In the genomic region with DNA sequence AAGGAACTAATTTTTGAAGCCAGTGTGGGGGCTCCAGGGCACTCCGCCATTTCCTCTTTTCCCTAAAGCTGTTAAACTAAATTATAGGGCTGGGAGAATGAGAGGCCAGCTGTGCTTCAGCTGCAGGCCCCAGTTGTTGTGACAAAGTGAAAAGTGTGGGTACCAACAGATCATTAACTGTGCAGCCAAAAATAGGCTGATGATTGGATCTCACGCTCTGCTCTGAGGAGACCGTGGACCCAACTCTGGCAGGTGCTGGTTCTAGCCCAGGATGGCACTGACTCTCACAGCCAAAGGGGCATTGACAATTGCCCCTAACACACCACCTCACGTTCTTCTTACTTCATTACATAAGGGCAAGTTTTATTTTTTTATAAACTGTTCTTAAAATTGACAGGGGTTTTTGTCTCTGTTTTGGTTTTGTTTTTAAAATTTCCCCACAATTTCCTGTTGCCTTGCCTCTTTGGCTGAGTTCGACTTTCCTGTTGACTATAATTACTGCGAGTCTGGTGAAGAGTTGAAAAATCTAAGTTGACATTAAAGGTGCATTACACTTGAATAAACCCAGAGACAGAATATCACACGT, we compare ENCODE assay signal across 9 cellular contexts.
DNase-seq lines count a peak whose midpoint lies in the region; ATAC-seq lines count a peak whose summit lies in the region.
"Had no signal": no experiment of that assay in that cellular context is flagged by ENCODE, and none has a peak within 500 bp of the region (broad histone marks: within the 10 kb centered on the region; RNA-seq: fewer than 3 reads in every experiment).

No MANE protein-coding gene starts in this region.

- H3K27me3 Mint-ChIP-seq in naive B cell = no peaks in the 10 kb centered on the region

- peaks cover 0 to 3% (median 0%) of the 10 kb centered on the region in 7 donors for H3K9me3 Mint-ChIP-seq in naive B cell

- H3K4me3 Mint-ChIP-seq in naive B cell = peak overlapping the region; percentile 19 to 84 (median 67)

- peaks cover 42 to 66% (median 42%) of the 10 kb centered on the region in 3 donors for H3K4me1 Mint-ChIP-seq in naive B cell

- peak overlapping the region; percentile 74 to 95 (median 90) for H3K27ac Mint-ChIP-seq in naive B cell

- ATAC-seq in GM18867 (IDR thresholded peaks at IDR 0.05; ENCODE audit: unreplicated experiment) = peak; percentile 64
- ATAC-seq in GM21717 (IDR thresholded peaks at IDR 0.05; ENCODE audit: unreplicated experiment) = peak; percentile 63
- ATAC-seq in HG03575 (IDR thresholded peaks at IDR 0.05; ENCODE audit: extremely low read depth, insufficient number of reproducible peaks, low FRiP score, unreplicated experiment) = peak; percentile 47
- peak; percentile 72 to 83 for ATAC-seq in naive B cell (ENCODE audit: low read depth in 2 of 2)
- ATAC-seq: HCT116 had no signal

- peak; percentile 60 for DNase-seq in naive B cell
- no peak for DNase-seq in amniotic stem cell (lab: John Stamatoyannopoulos, UW)
- no peak for DNase-seq in DMS 273 treated with DMSO at 0.1 percent for 48 hours (lab: John Stamatoyannopoulos, UW)
- no peak for DNase-seq in AG20443 (ENCODE audit: low spot score)
- no peak for DNase-seq in SIG-M5 (lab: John Stamatoyannopoulos, UW)

- H3K36me3 Mint-ChIP-seq in naive B cell = peaks cover 0 to 3% of the 10 kb centered on the region in 2 donors
